In genomic region chr2:207807516-207807915, GRCh38 we compare ENCODE assay signal across 1 cellular context.
TF ChIP-seq lines count a peak whose summit lies in the region.

No MANE protein-coding gene starts in this region.

TF ChIP-seq in GM12878, 131 proteins besides CTCF, POLR2A, EP300 and RAD21 (continued from another document):
- TF ChIP-seq ZNF274 (IDR thresholded peaks at IDR 0.05; ENCODE audit: insufficient read depth, insufficient read length) (no peak), ZNF622 (IDR thresholded peaks at IDR 0.05) (no peak), HCFC1 (IDR thresholded peaks at IDR 0.05; ENCODE audit: low read length) (no peak), SREBF2 (IDR thresholded peaks at IDR 0.05; ENCODE audit: low read length) (no peak), IKZF2 (IDR thresholded peaks at IDR 0.05) (0 out of 4 replicates have a peak, but pooled peaks of 1 of the 2 experiments have one; percentile 43), IRF4 (IDR thresholded peaks at IDR 0.05; ENCODE audit: low read depth, low read length) (peak; percentile 36; the same call in 1 of the 2 replicates), MEF2A (IDR thresholded peaks at IDR 0.05; ENCODE audit: insufficient read depth, low read depth, low read length) (0 out of 2 replicates have a peak, but pooled peaks have one; percentile 49), GABPA (IDR thresholded peaks at IDR 0.05; ENCODE audit: low read depth) (no peak), ETV6 (conservative IDR thresholded peaks at IDR 0.05 in 1 of 2, IDR thresholded peaks at IDR 0.05 in 1 of 2; ENCODE audit: borderline replicate concordance in 1 of 2, low read depth in 1 of 2) (peak in 1 of 2 experiments; percentile 64; a peak in 2 of 4 replicates), TARDBP (IDR thresholded peaks at IDR 0.05; ENCODE audit: borderline replicate concordance) (no peak), FOXM1 (IDR thresholded peaks at IDR 0.05; ENCODE audit: low read depth, low read length) (peak; percentile 55; the same call in 1 of the 2 replicates), MEF2B (IDR thresholded peaks at IDR 0.05; ENCODE audit: partially characterized antibody, poor library complexity, severe bottlenecking) (no peak), E4F1 (IDR thresholded peaks at IDR 0.05; ENCODE audit: borderline replicate concordance, partially characterized antibody) (no peak), POLR2AphosphoS5 (IDR thresholded peaks at IDR 0.05; ENCODE audit: low read length) (no peak), CREB1 (IDR thresholded peaks at IDR 0.05; ENCODE audit: low read depth) (0 out of 2 replicates have a peak, but pooled peaks have one; percentile 35), RB1 (IDR thresholded peaks at IDR 0.05; ENCODE audit: borderline replicate concordance) (no peak), RUNX3 (IDR thresholded peaks at IDR 0.05; ENCODE audit: low read length) (peak; percentile 50), SREBF1 (IDR thresholded peaks at IDR 0.05; ENCODE audit: low read length) (no peak), CREM (IDR thresholded peaks at IDR 0.05; ENCODE audit: low read depth) (peak; percentile 64; the same call in 1 of the 2 replicates), NR2C1 (IDR thresholded peaks at IDR 0.05) (no peak)
- TF ChIP-seq, protein P1, sequence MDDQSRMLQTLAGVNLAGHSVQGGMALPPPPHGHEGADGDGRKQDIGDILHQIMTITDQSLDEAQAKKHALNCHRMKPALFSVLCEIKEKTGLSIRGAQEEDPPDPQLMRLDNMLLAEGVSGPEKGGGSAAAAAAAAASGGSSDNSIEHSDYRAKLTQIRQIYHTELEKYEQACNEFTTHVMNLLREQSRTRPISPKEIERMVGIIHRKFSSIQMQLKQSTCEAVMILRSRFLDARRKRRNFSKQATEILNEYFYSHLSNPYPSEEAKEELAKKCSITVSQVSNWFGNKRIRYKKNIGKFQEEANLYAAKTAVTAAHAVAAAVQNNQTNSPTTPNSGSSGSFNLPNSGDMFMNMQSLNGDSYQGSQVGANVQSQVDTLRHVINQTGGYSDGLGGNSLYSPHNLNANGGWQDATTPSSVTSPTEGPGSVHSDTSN (IDR thresholded peaks at IDR 0.05; ENCODE audit: insufficient replicate concordance, low read depth, low read length): no peak
- TF ChIP-seq, protein P2, sequence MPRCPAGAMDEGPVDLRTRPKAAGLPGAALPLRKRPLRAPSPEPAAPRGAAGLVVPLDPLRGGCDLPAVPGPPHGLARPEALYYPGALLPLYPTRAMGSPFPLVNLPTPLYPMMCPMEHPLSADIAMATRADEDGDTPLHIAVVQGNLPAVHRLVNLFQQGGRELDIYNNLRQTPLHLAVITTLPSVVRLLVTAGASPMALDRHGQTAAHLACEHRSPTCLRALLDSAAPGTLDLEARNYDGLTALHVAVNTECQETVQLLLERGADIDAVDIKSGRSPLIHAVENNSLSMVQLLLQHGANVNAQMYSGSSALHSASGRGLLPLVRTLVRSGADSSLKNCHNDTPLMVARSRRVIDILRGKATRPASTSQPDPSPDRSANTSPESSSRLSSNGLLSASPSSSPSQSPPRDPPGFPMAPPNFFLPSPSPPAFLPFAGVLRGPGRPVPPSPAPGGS (IDR thresholded peaks at IDR 0.05; ENCODE audit: borderline replicate concordance, insufficient read depth, low read depth, low read length, poor library complexity, severe bottlenecking): peak; percentile 55
